In the genomic region with DNA sequence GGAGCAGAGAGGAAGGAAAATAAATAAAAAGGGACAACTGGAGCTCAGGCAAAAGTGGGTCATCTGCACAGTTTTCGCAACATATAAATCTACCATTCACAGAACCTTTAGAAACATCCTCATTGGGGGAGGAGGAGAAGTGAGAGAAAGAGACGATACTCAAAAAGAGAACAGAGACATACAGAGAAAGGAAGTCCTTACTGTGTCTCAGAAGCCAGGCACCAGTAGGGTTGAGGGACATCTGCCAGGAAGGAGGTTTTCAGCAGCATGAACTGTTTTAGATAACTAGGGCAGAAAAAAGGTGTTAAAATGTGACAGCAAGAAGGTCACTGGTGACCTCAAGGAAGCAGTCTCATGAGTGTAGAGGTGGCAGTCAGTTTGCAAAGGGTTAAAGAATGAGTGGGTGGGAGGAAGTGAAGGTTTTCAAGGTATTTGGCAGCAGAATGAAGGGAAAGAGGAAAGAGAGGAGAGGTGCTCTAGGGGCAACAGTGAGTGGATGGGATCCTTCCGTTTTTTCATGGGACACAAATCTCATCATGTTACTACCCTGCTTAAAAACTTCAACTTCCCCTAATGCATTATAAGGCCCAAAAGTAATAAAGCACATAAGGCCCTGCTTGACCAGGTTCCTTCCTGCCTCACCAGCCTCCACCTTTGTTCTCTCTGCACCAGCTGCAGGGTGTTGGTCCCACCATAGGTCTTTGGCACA, we compare ENCODE assay signal across 1 cellular context.
TF ChIP-seq lines count a peak whose summit lies in the region.

No MANE protein-coding gene starts in this region.

TF ChIP-seq in K562, 482 proteins besides CTCF, POLR2A, EP300 and RAD21 (continued from another document and continues in another):
- TF ChIP-seq ZBTB8A (IDR thresholded peaks at IDR 0.05; ENCODE audit: partially characterized antibody): no peak
- TF ChIP-seq, protein P1, sequence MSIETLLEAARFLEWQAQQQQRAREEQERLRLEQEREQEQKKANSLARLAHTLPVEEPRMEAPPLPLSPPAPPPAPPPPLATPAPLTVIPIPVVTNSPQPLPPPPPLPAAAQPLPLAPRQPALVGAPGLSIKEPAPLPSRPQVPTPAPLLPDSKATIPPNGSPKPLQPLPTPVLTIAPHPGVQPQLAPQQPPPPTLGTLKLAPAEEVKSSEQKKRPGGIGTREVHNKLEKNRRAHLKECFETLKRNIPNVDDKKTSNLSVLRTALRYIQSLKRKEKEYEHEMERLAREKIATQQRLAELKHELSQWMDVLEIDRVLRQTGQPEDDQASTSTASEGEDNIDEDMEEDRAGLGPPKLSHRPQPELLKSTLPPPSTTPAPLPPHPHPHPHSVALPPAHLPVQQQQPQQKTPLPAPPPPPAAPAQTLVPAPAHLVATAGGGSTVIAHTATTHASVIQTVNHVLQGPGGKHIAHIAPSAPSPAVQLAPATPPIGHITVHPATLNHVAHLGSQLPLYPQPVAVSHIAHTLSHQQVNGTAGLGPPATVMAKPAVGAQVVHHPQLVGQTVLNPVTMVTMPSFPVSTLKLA (conservative IDR thresholded peaks at IDR 0.05): no peak
- TF ChIP-seq, protein P2, sequence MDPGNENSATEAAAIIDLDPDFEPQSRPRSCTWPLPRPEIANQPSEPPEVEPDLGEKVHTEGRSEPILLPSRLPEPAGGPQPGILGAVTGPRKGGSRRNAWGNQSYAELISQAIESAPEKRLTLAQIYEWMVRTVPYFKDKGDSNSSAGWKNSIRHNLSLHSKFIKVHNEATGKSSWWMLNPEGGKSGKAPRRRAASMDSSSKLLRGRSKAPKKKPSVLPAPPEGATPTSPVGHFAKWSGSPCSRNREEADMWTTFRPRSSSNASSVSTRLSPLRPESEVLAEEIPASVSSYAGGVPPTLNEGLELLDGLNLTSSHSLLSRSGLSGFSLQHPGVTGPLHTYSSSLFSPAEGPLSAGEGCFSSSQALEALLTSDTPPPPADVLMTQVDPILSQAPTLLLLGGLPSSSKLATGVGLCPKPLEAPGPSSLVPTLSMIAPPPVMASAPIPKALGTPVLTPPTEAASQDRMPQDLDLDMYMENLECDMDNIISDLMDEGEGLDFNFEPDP (CRISPR knock-in tag; IDR thresholded peaks at IDR 0.05): no peak
- no peak for TF ChIP-seq SREBF2 (CRISPR knock-in tag; IDR thresholded peaks at IDR 0.05)
- peak; percentile 22; the same call in 1 of the 2 replicates for TF ChIP-seq CEBPB (tag; IDR thresholded peaks at IDR 0.05)
- no peak for TF ChIP-seq HSF4 (CRISPR knock-in tag; IDR thresholded peaks at IDR 0.05; ENCODE audit: borderline replicate concordance)
- 0 out of 2 replicates have a peak, but pooled peaks have one; percentile 5 for TF ChIP-seq TEAD4 (IDR thresholded peaks at IDR 0.05; ENCODE audit: low read length)
- TF ChIP-seq TEAD4 (CRISPR knock-in tag; IDR thresholded peaks at IDR 0.05; ENCODE audit: borderline replicate concordance): no peak
- no peak for TF ChIP-seq BMI1 (IDR thresholded peaks at IDR 0.05; ENCODE audit: low read length)
- TF ChIP-seq LCOR (CRISPR knock-in tag; IDR thresholded peaks at IDR 0.05): no peak
- TF ChIP-seq TBP (optimal IDR thresholded peaks at IDR 0.05; ENCODE audit: low read depth, low read length): no peak
- TF ChIP-seq SAFB2 (IDR thresholded peaks at IDR 0.05; ENCODE audit: borderline replicate concordance, low read depth, low read length, severe bottlenecking): no peak
- TF ChIP-seq KAT8 (IDR thresholded peaks at IDR 0.05; ENCODE audit: low read depth): no peak
- no peak for TF ChIP-seq ZNF699 (CRISPR knock-in tag; IDR thresholded peaks at IDR 0.05; ENCODE audit: insufficient replicate concordance)
- TF ChIP-seq FOXA3 (CRISPR knock-in tag; conservative IDR thresholded peaks at IDR 0.05 in 1 of 2, IDR thresholded peaks at IDR 0.05 in 1 of 2): no peak
- TF ChIP-seq, protein P3, sequence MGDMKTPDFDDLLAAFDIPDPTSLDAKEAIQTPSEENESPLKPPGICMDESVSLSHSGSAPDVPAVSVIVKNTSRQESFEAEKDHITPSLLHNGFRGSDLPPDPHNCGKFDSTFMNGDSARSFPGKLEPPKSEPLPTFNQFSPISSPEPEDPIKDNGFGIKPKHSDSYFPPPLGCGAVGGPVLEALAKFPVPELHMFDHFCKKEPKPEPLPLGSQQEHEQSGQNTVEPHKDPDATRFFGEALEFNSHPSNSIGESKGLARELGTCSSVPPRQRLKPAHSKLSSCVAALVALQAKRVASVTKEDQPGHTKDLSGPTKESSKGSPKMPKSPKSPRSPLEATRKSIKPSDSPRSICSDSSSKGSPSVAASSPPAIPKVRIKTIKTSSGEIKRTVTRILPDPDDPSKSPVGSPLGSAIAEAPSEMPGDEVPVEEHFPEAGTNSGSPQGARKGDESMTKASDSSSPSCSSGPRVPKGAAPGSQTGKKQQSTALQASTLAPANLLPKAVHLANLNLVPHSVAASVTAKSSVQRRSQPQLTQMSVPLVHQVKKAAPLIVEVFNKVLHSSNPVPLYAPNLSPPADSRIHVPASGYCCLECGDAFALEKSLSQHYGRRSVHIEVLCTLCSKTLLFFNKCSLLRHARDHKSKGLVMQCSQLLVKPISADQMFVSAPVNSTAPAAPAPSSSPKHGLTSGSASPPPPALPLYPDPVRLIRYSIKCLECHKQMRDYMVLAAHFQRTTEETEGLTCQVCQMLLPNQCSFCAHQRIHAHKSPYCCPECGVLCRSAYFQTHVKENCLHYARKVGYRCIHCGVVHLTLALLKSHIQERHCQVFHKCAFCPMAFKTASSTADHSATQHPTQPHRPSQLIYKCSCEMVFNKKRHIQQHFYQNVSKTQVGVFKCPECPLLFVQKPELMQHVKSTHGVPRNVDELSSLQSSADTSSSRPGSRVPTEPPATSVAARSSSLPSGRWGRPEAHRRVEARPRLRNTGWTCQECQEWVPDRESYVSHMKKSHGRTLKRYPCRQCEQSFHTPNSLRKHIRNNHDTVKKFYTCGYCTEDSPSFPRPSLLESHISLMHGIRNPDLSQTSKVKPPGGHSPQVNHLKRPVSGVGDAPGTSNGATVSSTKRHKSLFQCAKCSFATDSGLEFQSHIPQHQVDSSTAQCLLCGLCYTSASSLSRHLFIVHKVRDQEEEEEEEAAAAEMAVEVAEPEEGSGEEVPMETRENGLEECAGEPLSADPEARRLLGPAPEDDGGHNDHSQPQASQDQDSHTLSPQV (IDR thresholded peaks at IDR 0.05): no peak
- TF ChIP-seq, protein P4, sequence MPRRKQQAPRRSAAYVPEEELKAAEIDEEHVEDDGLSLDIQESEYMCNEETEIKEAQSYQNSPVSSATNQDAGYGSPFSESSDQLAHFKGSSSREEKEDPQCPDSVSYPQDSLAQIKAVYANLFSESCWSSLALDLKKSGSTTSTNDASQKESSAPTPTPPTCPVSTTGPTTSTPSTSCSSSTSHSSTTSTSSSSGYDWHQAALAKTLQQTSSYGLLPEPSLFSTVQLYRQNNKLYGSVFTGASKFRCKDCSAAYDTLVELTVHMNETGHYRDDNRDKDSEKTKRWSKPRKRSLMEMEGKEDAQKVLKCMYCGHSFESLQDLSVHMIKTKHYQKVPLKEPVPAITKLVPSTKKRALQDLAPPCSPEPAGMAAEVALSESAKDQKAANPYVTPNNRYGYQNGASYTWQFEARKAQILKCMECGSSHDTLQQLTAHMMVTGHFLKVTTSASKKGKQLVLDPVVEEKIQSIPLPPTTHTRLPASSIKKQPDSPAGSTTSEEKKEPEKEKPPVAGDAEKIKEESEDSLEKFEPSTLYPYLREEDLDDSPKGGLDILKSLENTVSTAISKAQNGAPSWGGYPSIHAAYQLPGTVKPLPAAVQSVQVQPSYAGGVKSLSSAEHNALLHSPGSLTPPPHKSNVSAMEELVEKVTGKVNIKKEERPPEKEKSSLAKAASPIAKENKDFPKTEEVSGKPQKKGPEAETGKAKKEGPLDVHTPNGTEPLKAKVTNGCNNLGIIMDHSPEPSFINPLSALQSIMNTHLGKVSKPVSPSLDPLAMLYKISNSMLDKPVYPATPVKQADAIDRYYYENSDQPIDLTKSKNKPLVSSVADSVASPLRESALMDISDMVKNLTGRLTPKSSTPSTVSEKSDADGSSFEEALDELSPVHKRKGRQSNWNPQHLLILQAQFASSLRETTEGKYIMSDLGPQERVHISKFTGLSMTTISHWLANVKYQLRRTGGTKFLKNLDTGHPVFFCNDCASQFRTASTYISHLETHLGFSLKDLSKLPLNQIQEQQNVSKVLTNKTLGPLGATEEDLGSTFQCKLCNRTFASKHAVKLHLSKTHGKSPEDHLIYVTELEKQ (CRISPR knock-in tag; IDR thresholded peaks at IDR 0.05): no peak
- TF ChIP-seq, protein P5, sequence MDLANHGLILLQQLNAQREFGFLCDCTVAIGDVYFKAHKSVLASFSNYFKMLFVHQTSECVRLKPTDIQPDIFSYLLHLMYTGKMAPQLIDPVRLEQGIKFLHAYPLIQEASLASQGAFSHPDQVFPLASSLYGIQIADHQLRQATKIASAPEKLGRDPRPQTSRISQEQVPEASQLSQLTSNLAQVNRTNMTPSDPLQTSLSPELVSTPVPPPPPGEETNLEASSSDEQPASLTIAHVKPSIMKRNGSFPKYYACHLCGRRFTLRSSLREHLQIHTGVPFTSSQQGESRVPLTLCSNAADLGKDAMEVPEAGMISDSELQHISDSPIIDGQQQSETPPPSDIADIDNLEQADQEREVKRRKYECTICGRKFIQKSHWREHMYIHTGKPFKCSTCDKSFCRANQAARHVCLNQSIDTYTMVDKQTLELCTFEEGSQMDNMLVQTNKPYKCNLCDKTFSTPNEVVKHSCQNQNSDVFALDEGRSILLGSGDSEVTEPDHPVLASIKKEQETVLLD (IDR thresholded peaks at IDR 0.05): peak; percentile 77; the same call in 1 of the 2 replicates
- no peak for TF ChIP-seq GATAD2A (IDR thresholded peaks at IDR 0.05)
- TF ChIP-seq ETV1 (tag; conservative IDR thresholded peaks at IDR 0.05; ENCODE audit: low read depth): no peak; the same call in 1 of the 2 replicates
- TF ChIP-seq, protein P6, sequence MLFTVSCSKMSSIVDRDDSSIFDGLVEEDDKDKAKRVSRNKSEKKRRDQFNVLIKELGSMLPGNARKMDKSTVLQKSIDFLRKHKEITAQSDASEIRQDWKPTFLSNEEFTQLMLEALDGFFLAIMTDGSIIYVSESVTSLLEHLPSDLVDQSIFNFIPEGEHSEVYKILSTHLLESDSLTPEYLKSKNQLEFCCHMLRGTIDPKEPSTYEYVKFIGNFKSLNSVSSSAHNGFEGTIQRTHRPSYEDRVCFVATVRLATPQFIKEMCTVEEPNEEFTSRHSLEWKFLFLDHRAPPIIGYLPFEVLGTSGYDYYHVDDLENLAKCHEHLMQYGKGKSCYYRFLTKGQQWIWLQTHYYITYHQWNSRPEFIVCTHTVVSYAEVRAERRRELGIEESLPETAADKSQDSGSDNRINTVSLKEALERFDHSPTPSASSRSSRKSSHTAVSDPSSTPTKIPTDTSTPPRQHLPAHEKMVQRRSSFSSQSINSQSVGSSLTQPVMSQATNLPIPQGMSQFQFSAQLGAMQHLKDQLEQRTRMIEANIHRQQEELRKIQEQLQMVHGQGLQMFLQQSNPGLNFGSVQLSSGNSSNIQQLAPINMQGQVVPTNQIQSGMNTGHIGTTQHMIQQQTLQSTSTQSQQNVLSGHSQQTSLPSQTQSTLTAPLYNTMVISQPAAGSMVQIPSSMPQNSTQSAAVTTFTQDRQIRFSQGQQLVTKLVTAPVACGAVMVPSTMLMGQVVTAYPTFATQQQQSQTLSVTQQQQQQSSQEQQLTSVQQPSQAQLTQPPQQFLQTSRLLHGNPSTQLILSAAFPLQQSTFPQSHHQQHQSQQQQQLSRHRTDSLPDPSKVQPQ (CRISPR knock-in tag; IDR thresholded peaks at IDR 0.05; ENCODE audit: borderline replicate concordance): no peak
- TF ChIP-seq PRMT5 (CRISPR knock-in tag; IDR thresholded peaks at IDR 0.05): no peak
- TF ChIP-seq, protein P7, sequence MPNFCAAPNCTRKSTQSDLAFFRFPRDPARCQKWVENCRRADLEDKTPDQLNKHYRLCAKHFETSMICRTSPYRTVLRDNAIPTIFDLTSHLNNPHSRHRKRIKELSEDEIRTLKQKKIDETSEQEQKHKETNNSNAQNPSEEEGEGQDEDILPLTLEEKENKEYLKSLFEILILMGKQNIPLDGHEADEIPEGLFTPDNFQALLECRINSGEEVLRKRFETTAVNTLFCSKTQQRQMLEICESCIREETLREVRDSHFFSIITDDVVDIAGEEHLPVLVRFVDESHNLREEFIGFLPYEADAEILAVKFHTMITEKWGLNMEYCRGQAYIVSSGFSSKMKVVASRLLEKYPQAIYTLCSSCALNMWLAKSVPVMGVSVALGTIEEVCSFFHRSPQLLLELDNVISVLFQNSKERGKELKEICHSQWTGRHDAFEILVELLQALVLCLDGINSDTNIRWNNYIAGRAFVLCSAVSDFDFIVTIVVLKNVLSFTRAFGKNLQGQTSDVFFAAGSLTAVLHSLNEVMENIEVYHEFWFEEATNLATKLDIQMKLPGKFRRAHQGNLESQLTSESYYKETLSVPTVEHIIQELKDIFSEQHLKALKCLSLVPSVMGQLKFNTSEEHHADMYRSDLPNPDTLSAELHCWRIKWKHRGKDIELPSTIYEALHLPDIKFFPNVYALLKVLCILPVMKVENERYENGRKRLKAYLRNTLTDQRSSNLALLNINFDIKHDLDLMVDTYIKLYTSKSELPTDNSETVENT (CRISPR knock-in tag; IDR thresholded peaks at IDR 0.05): no peak
- TF ChIP-seq SMAD1 (IDR thresholded peaks at IDR 0.05; ENCODE audit: low read depth, low read length, partially characterized antibody): no peak
- no peak for TF ChIP-seq RBM34 (IDR thresholded peaks at IDR 0.05; ENCODE audit: borderline replicate concordance, insufficient read depth, low read length)
- TF ChIP-seq ZNF3 (CRISPR knock-in tag; IDR thresholded peaks at IDR 0.05): no peak
- TF ChIP-seq PCBP2 (IDR thresholded peaks at IDR 0.05; ENCODE audit: low read depth, low read length, poor library complexity, severe bottlenecking): no peak
- TF ChIP-seq, protein P8, sequence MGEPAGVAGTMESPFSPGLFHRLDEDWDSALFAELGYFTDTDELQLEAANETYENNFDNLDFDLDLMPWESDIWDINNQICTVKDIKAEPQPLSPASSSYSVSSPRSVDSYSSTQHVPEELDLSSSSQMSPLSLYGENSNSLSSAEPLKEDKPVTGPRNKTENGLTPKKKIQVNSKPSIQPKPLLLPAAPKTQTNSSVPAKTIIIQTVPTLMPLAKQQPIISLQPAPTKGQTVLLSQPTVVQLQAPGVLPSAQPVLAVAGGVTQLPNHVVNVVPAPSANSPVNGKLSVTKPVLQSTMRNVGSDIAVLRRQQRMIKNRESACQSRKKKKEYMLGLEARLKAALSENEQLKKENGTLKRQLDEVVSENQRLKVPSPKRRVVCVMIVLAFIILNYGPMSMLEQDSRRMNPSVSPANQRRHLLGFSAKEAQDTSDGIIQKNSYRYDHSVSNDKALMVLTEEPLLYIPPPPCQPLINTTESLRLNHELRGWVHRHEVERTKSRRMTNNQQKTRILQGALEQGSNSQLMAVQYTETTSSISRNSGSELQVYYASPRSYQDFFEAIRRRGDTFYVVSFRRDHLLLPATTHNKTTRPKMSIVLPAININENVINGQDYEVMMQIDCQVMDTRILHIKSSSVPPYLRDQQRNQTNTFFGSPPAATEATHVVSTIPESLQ (CRISPR knock-in tag; IDR thresholded peaks at IDR 0.05): no peak
- no peak for TF ChIP-seq HOXB6 (CRISPR knock-in tag; IDR thresholded peaks at IDR 0.05; ENCODE audit: borderline replicate concordance)
- no peak for TF ChIP-seq SAFB (IDR thresholded peaks at IDR 0.05; ENCODE audit: borderline replicate concordance, low read depth, low read length)
- no peak for TF ChIP-seq STAG1 (CRISPR knock-in tag; IDR thresholded peaks at IDR 0.05; ENCODE audit: borderline replicate concordance)
- TF ChIP-seq BRD9 (IDR thresholded peaks at IDR 0.05; ENCODE audit: low read depth, partially characterized antibody): peak; percentile 29
